15 cellular contexts compared by ENCODE assay signal in the genomic region with DNA sequence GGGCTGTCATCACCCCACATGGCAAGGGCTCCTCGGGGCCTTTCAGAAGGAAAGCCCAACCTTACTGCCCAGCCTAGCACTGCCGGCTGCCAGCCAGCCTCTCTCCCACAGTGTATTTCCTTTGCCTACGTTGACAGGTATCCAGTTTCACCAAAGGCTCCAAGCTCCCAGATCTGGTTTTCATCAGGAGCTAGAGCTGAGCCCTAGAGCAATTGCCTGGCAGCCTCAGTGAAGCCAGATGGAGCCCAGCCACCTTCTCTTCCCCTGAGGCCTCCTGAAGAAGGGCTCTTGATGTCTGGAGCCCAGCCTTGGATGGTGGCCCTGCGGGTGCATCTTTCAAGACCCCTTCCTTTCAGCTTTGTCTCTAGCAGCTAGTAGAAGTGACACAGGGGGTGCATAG. TPM values are rescaled to one million over a fixed set of nuclear protein-coding genes. Genes with fewer than 3 reads are reported as not detected.
A peak's percentile ranks its signal among the peaks of the same experiment; 100 is the strongest.
DNase-seq lines count a peak whose midpoint lies in the region; ATAC-seq and TF ChIP-seq lines count a peak whose summit lies in the region.
"Had no signal": no experiment of that assay in that cellular context is flagged by ENCODE, and none has a peak within 500 bp of the region (broad histone marks: within the 10 kb centered on the region; RNA-seq: fewer than 3 reads in every experiment).

No MANE protein-coding gene starts in this region.

- POLR2A ChIA-PET in A673 (lab: Charles Lee; ENCODE audit: low non-redundant PET): no interaction called here

- no TSS peak for BruUV-seq in A673 (replicated peaks; lab: Mats Ljungman, UMichigan)

- TF ChIP-seq CTCF in A673 (conservative IDR thresholded peaks at IDR 0.05; ENCODE audit: low read depth, low read length): no peak

- peak; percentile 24 for ATAC-seq in left colon
- ATAC-seq in HG02571 (IDR thresholded peaks at IDR 0.05; ENCODE audit: unreplicated experiment): no peak

- no peak overlapping the region for H3K4me3 ChIP-seq in A673 (ENCODE audit: low read depth, low read length, poor library complexity, severe bottlenecking)
- H3K4me3 ChIP-seq in adipocyte (ENCODE audit: low read length): no peak overlapping the region
- H3K4me3 ChIP-seq: suprapubic skin had no signal

- DNase-seq in A673 (ENCODE audit: low spot score) (peak; percentile 35), NCI-H128 (lab: John Stamatoyannopoulos, UW; ENCODE audit: unreplicated experiment) (peak; percentile 3), adipocyte (ENCODE audit: low read depth) (peak; percentile 90), left colon (peak in 1 of 2 donors; percentile 50), cerebellum (ENCODE audit: low spot score) (no peak), DMS114 treated with DMSO at 0.1 percent for 48 hours (lab: John Stamatoyannopoulos, UW; ENCODE audit: unreplicated experiment) (no peak), SKM-1 (lab: John Stamatoyannopoulos, UW; ENCODE audit: unreplicated experiment) (no peak)
- DNase-seq: ACHN; activated naive CD8-positive, alpha-beta T cell treated with anti-CD3 and anti-CD28 coated beads, Interleukin-2, amount 10 ng/mL, durations not matched to agents 7 days and 5 days; activated T-cell treated with anti-CD3 and anti-CD28 coated beads for 4 hours; OCI-M1 had no signal

- H3K4me1 ChIP-seq in A673 (ENCODE audit: insufficient read depth, low read length, poor library complexity, severe bottlenecking) (peaks cover 14% of the 10 kb centered on the region), adipocyte (ENCODE audit: control insufficient read depth, insufficient read depth, low read length) (no peaks in the 10 kb centered on the region)
- H3K4me1 ChIP-seq: parathyroid adenoma had no signal

- intact Hi-C loops in A673 (cut with micrococcal nuclease; ENCODE audit: unreplicated experiment) (no loop called here), left colon (cut with DNase I, micrococcal nuclease) (no loop called here)

- no peaks in the 10 kb centered on the region for H3K9me3 ChIP-seq in A673 (ENCODE audit: low read depth, low read length, poor library complexity, severe bottlenecking)
- no peaks in the 10 kb centered on the region for H3K9me3 ChIP-seq in adipocyte (ENCODE audit: control insufficient read depth, low read length)
- H3K9me3 ChIP-seq: suprapubic skin had no signal

- H3K36me3 ChIP-seq in A673 (ENCODE audit: insufficient read depth, low read length, poor library complexity, severe bottlenecking) (no peaks in the 10 kb centered on the region), adipocyte (ENCODE audit: control insufficient read depth, insufficient read depth, low read length, severe bottlenecking) (no peaks in the 10 kb centered on the region)
- H3K36me3 ChIP-seq: suprapubic skin had no signal

- CTCF ChIA-PET in A673 (lab: Charles Lee): no interaction called here

- no peak overlapping the region for H3K9ac ChIP-seq in adipocyte (ENCODE audit: low read length)
- H3K9ac ChIP-seq: parathyroid adenoma had no signal

- H3K27ac ChIP-seq in A673 (ENCODE audit: low read depth, low read length, poor library complexity, severe bottlenecking): no peak overlapping the region
- H3K27ac ChIP-seq: parathyroid adenoma, suprapubic skin had no signal

- H3K27me3 ChIP-seq in A673 (replicated peaks; ENCODE audit: insufficient read depth, low read depth, low read length, poor library complexity): no peaks in the 10 kb centered on the region
- peaks cover 15% of the 10 kb centered on the region for H3K27me3 ChIP-seq in adipocyte (replicated peaks; ENCODE audit: control insufficient read depth, insufficient read depth, low read length)

RNA-seq across cellular contexts. Expression of gene CRABP1, which starts 20.3 kb away (rescaled TPM):
- total RNA-seq in A673 (2021) (57.1 and 61.2 TPM in 2 replicates), left colon (1 to 10 TPM in 1 of 2 donors, under 1 TPM in 1; 0.61 to 1.5 TPM), cerebellum (9.9 TPM)
- total RNA-seq: activated naive CD8-positive, alpha-beta T cell treated with anti-CD3 and anti-CD28 coated beads, Interleukin-2, amount 10 ng/mL, durations not matched to agents 7 days and 5 days; T-helper 1 cell treated with Interleukin-12 subunit alpha and Interleukin-12 subunit beta and Interleukin-4 antibody, amounts not matched to agents 30 ng/mL and 1 ng/mL, for 36 hours had no signal

Comparison
In these comparisons a context has a peak if more than half of its experiments do, and no peak if none do; other contexts are left out.
1. DNase-seq: peak in A673 (single experiment), NCI-H128 (single experiment) and adipocyte (single experiment); none in cerebellum (single experiment), DMS114 treated with DMSO at 0.1 percent for 48 hours (single experiment) and SKM-1 (single experiment).